ENCODE assay signal across 8 cellular contexts in the genomic region with DNA sequence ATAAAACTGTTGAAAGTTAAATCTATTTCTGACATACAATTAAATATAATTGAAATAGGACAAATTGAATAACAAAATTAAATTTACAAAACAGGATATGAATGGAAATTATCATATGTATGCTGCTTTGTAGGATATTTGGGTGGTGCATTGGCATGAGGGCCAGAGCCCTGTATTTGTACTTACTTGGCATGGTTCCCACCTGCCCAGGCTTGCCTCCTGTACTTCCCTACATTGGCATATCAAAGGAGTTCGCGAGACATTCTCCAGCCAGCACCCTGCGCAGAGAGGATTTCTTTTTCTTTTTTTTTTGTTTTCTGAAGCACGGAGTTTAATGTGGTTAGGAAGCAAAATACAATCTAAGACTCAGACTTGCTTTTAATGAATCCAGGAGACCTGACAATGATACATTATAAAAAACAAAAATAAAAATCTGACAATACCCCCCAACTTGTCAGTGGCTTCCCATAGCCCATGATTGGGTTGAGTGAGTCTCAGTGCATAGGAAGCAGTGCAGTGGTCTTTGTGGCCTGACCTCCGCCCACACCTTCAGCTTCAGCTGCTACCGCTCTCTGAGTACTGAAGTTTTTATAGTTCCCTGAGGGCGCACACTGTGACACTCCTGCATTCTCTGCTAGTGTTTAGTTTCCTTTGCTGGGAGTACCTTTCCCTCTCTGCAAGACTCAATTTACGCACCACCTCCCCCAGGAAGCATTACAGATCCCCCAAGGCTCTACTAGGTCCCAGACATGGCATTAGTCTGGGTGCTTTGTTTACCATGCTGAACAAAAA.
A peak's percentile ranks its signal among the peaks of the same experiment; 100 is the strongest.
DNase-seq lines count a peak whose midpoint lies in the region; ATAC-seq and TF ChIP-seq lines count a peak whose summit lies in the region.

No MANE protein-coding gene starts in this region.

- peaks cover 5% of the 10 kb centered on the region for H3K36me3 Mint-ChIP-seq in WTC11

- peak; percentile 83 for ATAC-seq in HG02759 (IDR thresholded peaks at IDR 0.05; ENCODE audit: unreplicated experiment)
- peak; percentile 86 for ATAC-seq in WTC11
- ATAC-seq in HG03342 (IDR thresholded peaks at IDR 0.05; ENCODE audit: unreplicated experiment): no peak

- no peak for TF ChIP-seq EP300 in sigmoid colon (IDR thresholded peaks at IDR 0.05)

- CTCF ChIA-PET in WTC11 (lab: Charles Lee): no interaction called here

- peaks cover 3% of the 10 kb centered on the region; the same call in 1 of the 2 replicates for H3K9me3 Mint-ChIP-seq in WTC11

- H3K27ac ChIP-seq in sigmoid colon (no peak overlapping the region), testis (no peak overlapping the region)

- H3K4me3 Mint-ChIP-seq in WTC11: no peak overlapping the region

- intact Hi-C loops in sigmoid colon (cut with DNase I) (no loop called here), testis (cut with DNase I; ENCODE audit: low total_unique reads) (no loop called here)

- peak overlapping the region; percentile 66 for H3K27ac Mint-ChIP-seq in WTC11

- H3K4me1 ChIP-seq in sigmoid colon: no peaks in the 10 kb centered on the region
- H3K4me1 ChIP-seq in testis: no peaks in the 10 kb centered on the region

- DNase-seq in NCI-H2107 treated with DMSO at 0.1 percent for 48 hours (lab: John Stamatoyannopoulos, UW; ENCODE audit: unreplicated experiment) (peak; percentile 19), NCI-H2107 (lab: John Stamatoyannopoulos, UW) (no peak), WTC11 (ENCODE audit: low spot score) (no peak), skeletal muscle cell (ENCODE audit: low read depth) (peak; percentile 25), sigmoid colon (no peak), testis (no peak)

- POLR2A ChIA-PET in WTC11 (lab: Charles Lee): no interaction called here

- H3K36me3 ChIP-seq in sigmoid colon (no peaks in the 10 kb centered on the region), testis (ENCODE audit: low read depth, missing control alignments) (no peaks in the 10 kb centered on the region)

- H3K9me3 ChIP-seq in sigmoid colon (no peaks in the 10 kb centered on the region), testis (no peaks in the 10 kb centered on the region)

- TF ChIP-seq POLR2A in sigmoid colon (IDR thresholded peaks at IDR 0.05): no peak
- no peak for TF ChIP-seq POLR2A in testis (IDR thresholded peaks at IDR 0.05)

- 45 to 52% methylated on average over 8 of the region's 8 CpGs for WGBS in sigmoid colon, 2 donors
- 91% methylated on average over 8 of the region's 8 CpGs for WGBS in testis, 2 donors

- peaks cover 47% of the 10 kb centered on the region for H3K4me1 Mint-ChIP-seq in WTC11

- H3K4me3 ChIP-seq in skeletal muscle cell (ENCODE audit: low read depth, low read length) (no peak overlapping the region), sigmoid colon (no peak overlapping the region), testis (no peak overlapping the region)

- no peaks in the 10 kb centered on the region for H3K27me3 Mint-ChIP-seq in WTC11 (ENCODE audit: low read depth)

- no peaks in the 10 kb centered on the region for H3K27me3 ChIP-seq in sigmoid colon
- H3K27me3 ChIP-seq in testis: no peaks in the 10 kb centered on the region

- TF ChIP-seq CTCF in WTC11 (IDR thresholded peaks at IDR 0.05) (no peak), sigmoid colon (IDR thresholded peaks at IDR 0.05) (no peak), testis (IDR thresholded peaks at IDR 0.05) (no peak)

TF ChIP-seq in WTC11, 78 proteins besides CTCF, POLR2A, EP300 and RAD21 (continues in another document):
- TF ChIP-seq NR1H2 (CRISPR knock-in tag; IDR thresholded peaks at IDR 0.05) (no peak), JAZF1 (CRISPR knock-in tag; IDR thresholded peaks at IDR 0.05) (no peak), ZNF396 (CRISPR knock-in tag; IDR thresholded peaks at IDR 0.05; ENCODE audit: borderline replicate concordance) (no peak), KAT7 (CRISPR knock-in tag; IDR thresholded peaks at IDR 0.05; ENCODE audit: borderline replicate concordance) (no peak), ATF1 (CRISPR knock-in tag; IDR thresholded peaks at IDR 0.05) (no peak), GABPB1 (CRISPR knock-in tag; IDR thresholded peaks at IDR 0.05) (no peak), NFE2L1 (CRISPR knock-in tag; IDR thresholded peaks at IDR 0.05) (no peak), SMAD3 (CRISPR knock-in tag; IDR thresholded peaks at IDR 0.05; ENCODE audit: borderline replicate concordance) (no peak)
- TF ChIP-seq, protein P1, sequence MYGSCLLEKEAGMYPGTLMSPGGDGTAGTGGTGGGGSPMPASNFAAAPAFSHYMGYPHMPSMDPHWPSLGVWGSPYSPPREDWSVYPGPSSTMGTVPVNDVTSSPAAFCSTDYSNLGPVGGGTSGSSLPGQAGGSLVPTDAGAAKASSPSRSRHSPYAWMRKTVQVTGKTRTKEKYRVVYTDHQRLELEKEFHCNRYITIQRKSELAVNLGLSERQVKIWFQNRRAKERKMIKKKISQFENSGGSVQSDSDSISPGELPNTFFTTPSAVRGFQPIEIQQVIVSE (CRISPR knock-in tag; IDR thresholded peaks at IDR 0.05; ENCODE audit: borderline replicate concordance): no peak
- TF ChIP-seq, protein P2, sequence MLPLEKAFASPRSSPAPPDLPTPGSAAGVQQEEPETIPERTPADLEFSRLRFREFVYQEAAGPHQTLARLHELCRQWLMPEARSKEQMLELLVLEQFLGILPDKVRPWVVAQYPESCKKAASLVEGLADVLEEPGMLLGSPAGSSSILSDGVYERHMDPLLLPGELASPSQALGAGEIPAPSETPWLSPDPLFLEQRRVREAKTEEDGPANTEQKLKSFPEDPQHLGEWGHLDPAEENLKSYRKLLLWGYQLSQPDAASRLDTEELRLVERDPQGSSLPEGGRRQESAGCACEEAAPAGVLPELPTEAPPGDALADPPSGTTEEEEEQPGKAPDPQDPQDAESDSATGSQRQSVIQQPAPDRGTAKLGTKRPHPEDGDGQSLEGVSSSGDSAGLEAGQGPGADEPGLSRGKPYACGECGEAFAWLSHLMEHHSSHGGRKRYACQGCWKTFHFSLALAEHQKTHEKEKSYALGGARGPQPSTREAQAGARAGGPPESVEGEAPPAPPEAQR (CRISPR knock-in tag; IDR thresholded peaks at IDR 0.05): no peak
- TF ChIP-seq, protein P3, sequence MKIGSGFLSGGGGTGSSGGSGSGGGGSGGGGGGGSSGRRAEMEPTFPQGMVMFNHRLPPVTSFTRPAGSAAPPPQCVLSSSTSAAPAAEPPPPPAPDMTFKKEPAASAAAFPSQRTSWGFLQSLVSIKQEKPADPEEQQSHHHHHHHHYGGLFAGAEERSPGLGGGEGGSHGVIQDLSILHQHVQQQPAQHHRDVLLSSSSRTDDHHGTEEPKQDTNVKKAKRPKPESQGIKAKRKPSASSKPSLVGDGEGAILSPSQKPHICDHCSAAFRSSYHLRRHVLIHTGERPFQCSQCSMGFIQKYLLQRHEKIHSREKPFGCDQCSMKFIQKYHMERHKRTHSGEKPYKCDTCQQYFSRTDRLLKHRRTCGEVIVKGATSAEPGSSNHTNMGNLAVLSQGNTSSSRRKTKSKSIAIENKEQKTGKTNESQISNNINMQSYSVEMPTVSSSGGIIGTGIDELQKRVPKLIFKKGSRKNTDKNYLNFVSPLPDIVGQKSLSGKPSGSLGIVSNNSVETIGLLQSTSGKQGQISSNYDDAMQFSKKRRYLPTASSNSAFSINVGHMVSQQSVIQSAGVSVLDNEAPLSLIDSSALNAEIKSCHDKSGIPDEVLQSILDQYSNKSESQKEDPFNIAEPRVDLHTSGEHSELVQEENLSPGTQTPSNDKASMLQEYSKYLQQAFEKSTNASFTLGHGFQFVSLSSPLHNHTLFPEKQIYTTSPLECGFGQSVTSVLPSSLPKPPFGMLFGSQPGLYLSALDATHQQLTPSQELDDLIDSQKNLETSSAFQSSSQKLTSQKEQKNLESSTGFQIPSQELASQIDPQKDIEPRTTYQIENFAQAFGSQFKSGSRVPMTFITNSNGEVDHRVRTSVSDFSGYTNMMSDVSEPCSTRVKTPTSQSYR (CRISPR knock-in tag; IDR thresholded peaks at IDR 0.05): no peak
- TF ChIP-seq, protein P4, sequence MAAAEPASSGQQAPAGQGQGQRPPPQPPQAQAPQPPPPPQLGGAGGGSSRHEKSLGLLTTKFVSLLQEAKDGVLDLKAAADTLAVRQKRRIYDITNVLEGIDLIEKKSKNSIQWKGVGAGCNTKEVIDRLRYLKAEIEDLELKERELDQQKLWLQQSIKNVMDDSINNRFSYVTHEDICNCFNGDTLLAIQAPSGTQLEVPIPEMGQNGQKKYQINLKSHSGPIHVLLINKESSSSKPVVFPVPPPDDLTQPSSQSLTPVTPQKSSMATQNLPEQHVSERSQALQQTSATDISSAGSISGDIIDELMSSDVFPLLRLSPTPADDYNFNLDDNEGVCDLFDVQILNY (CRISPR knock-in tag; IDR thresholded peaks at IDR 0.05): no peak
- TF ChIP-seq, protein P5, sequence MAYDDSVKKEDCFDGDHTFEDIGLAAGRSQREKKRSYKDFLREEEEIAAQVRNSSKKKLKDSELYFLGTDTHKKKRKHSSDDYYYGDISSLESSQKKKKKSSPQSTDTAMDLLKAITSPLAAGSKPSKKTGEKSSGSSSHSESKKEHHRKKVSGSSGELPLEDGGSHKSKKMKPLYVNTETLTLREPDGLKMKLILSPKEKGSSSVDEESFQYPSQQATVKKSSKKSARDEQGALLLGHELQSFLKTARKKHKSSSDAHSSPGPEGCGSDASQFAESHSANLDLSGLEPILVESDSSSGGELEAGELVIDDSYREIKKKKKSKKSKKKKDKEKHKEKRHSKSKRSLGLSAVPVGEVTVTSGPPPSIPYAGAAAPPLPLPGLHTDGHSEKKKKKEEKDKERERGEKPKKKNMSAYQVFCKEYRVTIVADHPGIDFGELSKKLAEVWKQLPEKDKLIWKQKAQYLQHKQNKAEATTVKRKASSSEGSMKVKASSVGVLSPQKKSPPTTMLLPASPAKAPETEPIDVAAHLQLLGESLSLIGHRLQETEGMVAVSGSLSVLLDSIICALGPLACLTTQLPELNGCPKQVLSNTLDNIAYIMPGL (CRISPR knock-in tag; IDR thresholded peaks at IDR 0.05): no peak
- TF ChIP-seq, protein P6, sequence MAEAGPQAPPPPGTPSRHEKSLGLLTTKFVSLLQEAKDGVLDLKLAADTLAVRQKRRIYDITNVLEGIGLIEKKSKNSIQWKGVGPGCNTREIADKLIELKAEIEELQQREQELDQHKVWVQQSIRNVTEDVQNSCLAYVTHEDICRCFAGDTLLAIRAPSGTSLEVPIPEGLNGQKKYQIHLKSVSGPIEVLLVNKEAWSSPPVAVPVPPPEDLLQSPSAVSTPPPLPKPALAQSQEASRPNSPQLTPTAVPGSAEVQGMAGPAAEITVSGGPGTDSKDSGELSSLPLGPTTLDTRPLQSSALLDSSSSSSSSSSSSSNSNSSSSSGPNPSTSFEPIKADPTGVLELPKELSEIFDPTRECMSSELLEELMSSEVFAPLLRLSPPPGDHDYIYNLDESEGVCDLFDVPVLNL (CRISPR knock-in tag; IDR thresholded peaks at IDR 0.05; ENCODE audit: borderline replicate concordance, low read depth): no peak

Comparison
In these comparisons a context has a peak if more than half of its experiments do, and no peak if none do; other contexts are left out.
1. DNase-seq: peak in NCI-H2107 treated with DMSO at 0.1 percent for 48 hours (single experiment) and skeletal muscle cell (single experiment); none in NCI-H2107 (single experiment), WTC11 (single experiment), sigmoid colon (single experiment) and testis (single experiment).